ENCODE assay signal across 15 cellular contexts in the genomic region with DNA sequence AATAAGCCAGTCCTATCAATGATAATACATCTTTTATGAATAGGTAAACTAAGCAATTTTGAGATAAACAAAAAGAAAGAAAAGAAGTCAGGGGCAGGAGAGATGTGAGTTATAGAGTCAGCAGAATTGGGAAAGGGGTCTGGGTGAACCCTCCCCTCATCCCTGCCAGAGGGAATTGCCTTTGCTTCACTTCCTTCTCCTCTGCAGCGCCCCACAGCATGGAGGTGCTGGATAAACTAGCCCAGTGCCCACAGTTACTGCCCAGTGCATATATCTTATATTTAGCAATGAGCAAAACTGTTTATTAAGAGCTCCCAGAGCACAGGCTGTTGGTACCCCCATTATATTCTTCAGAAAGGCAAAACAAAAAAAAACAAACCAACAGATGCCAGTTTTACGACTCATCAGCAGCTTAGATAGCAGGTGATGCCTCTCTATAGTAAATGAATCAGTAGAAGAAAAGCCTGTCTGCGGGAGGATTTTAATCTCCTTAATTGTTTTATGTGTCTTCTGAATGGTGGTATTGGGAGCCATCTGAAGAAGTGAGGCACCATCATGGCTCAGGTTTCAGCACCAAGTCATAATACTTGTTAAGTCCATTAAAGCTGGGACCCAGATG.
"Had no signal": no experiment of that assay in that cellular context is flagged by ENCODE, and none has a peak within 500 bp of the region (broad histone marks: within the 10 kb centered on the region; RNA-seq: fewer than 3 reads in every experiment).

No MANE protein-coding gene starts in this region.

- H3K9me3 ChIP-seq: testis, upper lobe of right lung had no signal

- H3K27me3 ChIP-seq: stomach, testis, upper lobe of right lung had no signal

- H3K36me3 ChIP-seq: stomach, upper lobe of right lung had no signal

- H3K4me3 ChIP-seq: coronary artery, stomach, testis, upper lobe of right lung had no signal

- H3K4me1 ChIP-seq: stomach, testis, upper lobe of right lung had no signal

- H3K27ac ChIP-seq: coronary artery, stomach, testis, upper lobe of right lung had no signal

- FAIRE-seq: endothelial cell of umbilical vein had no signal

- DNase-seq: activated CD4-positive, alpha-beta T cell treated with anti-CD3 and anti-CD28 coated beads for 4 hours; activated CD8-positive, alpha-beta T cell treated with anti-CD3 and anti-CD28 coated beads for 36 hours; activated effector memory CD4-positive, alpha-beta T cell treated with anti-CD3 and anti-CD28 coated beads, Interleukin-2, amount 50 U/mL, for 16 hours; activated T-cell treated with anti-CD3 and anti-CD28 coated beads, Interleukin-2, amount 50 U/mL, for 48 hours; amniotic stem cell; central memory CD4-positive, alpha-beta T cell; effector CD4-positive, alpha-beta T cell; hippocampal formation; nephron progenitor cell; stimulated activated CD4-positive, alpha-beta T cell treated with anti-CD3 and anti-CD28 coated beads, Interleukin-1b, Interleukin-23, amount 100 ng/mL, for 48 hours; stomach; testis; upper lobe of right lung had no signal
